8 cellular contexts compared by ENCODE assay signal in genomic region chr1:246932366-246932700, GRCh38. TPM values are rescaled to one million over a fixed set of nuclear protein-coding genes. Genes with fewer than 3 reads are reported as not detected.
DNase-seq lines count a peak whose midpoint lies in the region; ATAC-seq, FAIRE-seq and TF ChIP-seq lines count a peak whose summit lies in the region.

No MANE protein-coding gene starts in this region.

- intact Hi-C loops in Calu3 (cut with micrococcal nuclease; ENCODE audit: unreplicated experiment) = loop anchor here (10.0 kb wide), 1 partner anchor 172 kb away; the partner anchor contains the start of gene ZNF669
- intact Hi-C loops in pancreas (cut with DNase I) = no loop called here

- H3K36me3 ChIP-seq in SJSA1 (peaks cover 29% of the 10 kb centered on the region), fibroblast of lung (ENCODE audit: control insufficient read depth, insufficient read depth, low read length) (peaks cover 1% of the 10 kb centered on the region), pancreas (no peaks in the 10 kb centered on the region)

- peak overlapping the region; percentile 93 for H3K4me3 ChIP-seq in SJSA1
- peak overlapping the region; percentile 69 to 89 (median 78) for H3K4me3 ChIP-seq in fibroblast of lung (replicated peaks in 1 of 4; ENCODE audit: control extremely low read depth in 1 of 4, insufficient read depth in 1 of 4, low read depth in 3 of 4, low read length in 4 of 4)
- peak overlapping the region; percentile 84 to 93 (median 88) for H3K4me3 ChIP-seq in pancreas

- DNase-seq in Calu3 (no peak), SJSA1 (ENCODE audit: low read depth in 1 of 2, low spot score in 2 of 2) (no peak), fibroblast of lung (ENCODE audit: low read depth in 2 of 2) (no peak), pancreas (no peak)

- H3K4me2 ChIP-seq in fibroblast of lung (ENCODE audit: extremely low read depth, insufficient read depth, low read length) = peak overlapping the region; percentile 71

- H3K4me3 Mint-ChIP-seq in Calu3 (ENCODE audit: low read depth, unreplicated experiment) = peak overlapping the region; percentile 97

- H2AFZ ChIP-seq in fibroblast of lung (ENCODE audit: low read length) = peak overlapping the region; percentile 20

- TF ChIP-seq CTCF in Calu3 (IDR thresholded peaks at IDR 0.05; ENCODE audit: unreplicated experiment) = no peak
- no peak for TF ChIP-seq CTCF in fibroblast of lung (conservative IDR thresholded peaks at IDR 0.05 in 1 of 2, IDR thresholded peaks at IDR 0.05 in 1 of 2; ENCODE audit: low read depth in 1 of 2, low read length in 2 of 2)
- TF ChIP-seq CTCF in pancreas (IDR thresholded peaks at IDR 0.05) = no peak

- no peaks in the 10 kb centered on the region for H3K9me3 ChIP-seq in SJSA1 (replicated peaks)
- no peaks in the 10 kb centered on the region for H3K9me3 ChIP-seq in fibroblast of lung (ENCODE audit: control insufficient read depth, insufficient read depth, low read depth, low read length)
- no peaks in the 10 kb centered on the region for H3K9me3 ChIP-seq in pancreas

- H3K9me3 Mint-ChIP-seq in Calu3 (ENCODE audit: low read depth, unreplicated experiment) = no peaks in the 10 kb centered on the region

- H3K27ac ChIP-seq in SJSA1 = peak overlapping the region; percentile 60
- no peak overlapping the region for H3K27ac ChIP-seq in fibroblast of lung (ENCODE audit: insufficient read depth, low read length)
- H3K27ac ChIP-seq in pancreas = peak overlapping the region in 2 of 4 donors; percentile 91 to 95

- peak in 1 of 4 donors; percentile 0 for ATAC-seq in pancreas
- no peak for ATAC-seq in HG02852 (IDR thresholded peaks at IDR 0.05; ENCODE audit: unreplicated experiment)
- ATAC-seq in GM21786 (IDR thresholded peaks at IDR 0.05; ENCODE audit: unreplicated experiment) = no peak
- ATAC-seq in HG02759 (IDR thresholded peaks at IDR 0.05; ENCODE audit: unreplicated experiment) = no peak
- ATAC-seq in HG03571 (IDR thresholded peaks at IDR 0.05; ENCODE audit: unreplicated experiment) = no peak

- H3K4me1 ChIP-seq in SJSA1 (replicated peaks) (peaks cover 11% of the 10 kb centered on the region), fibroblast of lung (ENCODE audit: control insufficient read depth, extremely low read depth, insufficient read depth, low read length) (no peaks in the 10 kb centered on the region), pancreas (peaks cover 0 to 8% (median 5%) of the 10 kb centered on the region in 3 donors)

- FAIRE-seq in pancreas (lab: Jason Lieb, UNC) = no peak

- WGBS in pancreas, 2 donors = 7 to 8% methylated on average over 8 of the region's 8 CpGs

- peaks cover 21% of the 10 kb centered on the region for H3K4me1 Mint-ChIP-seq in Calu3 (ENCODE audit: low read depth, unreplicated experiment)

- H3K27me3 Mint-ChIP-seq in Calu3 (ENCODE audit: unreplicated experiment) = no peaks in the 10 kb centered on the region

- BruUV-seq in Calu3 (replicated peaks; lab: Mats Ljungman, UMichigan) = TSS peak; percentile 55

- H4K20me1 ChIP-seq in fibroblast of lung (ENCODE audit: control insufficient read depth, extremely low read depth, insufficient read depth, low read length) = no peaks in the 10 kb centered on the region

- H3K9ac ChIP-seq in fibroblast of lung (ENCODE audit: insufficient read depth, low read length) = no peak overlapping the region

- peak overlapping the region; percentile 88 for H3K27ac Mint-ChIP-seq in Calu3 (ENCODE audit: unreplicated experiment)

- peaks cover 55% of the 10 kb centered on the region for H3K36me3 Mint-ChIP-seq in Calu3 (ENCODE audit: insufficient read depth, unreplicated experiment)

- no peaks in the 10 kb centered on the region for H3K27me3 ChIP-seq in SJSA1 (replicated peaks)
- H3K27me3 ChIP-seq in fibroblast of lung (ENCODE audit: control insufficient read depth, insufficient read depth, low read length) = no peaks in the 10 kb centered on the region
- H3K27me3 ChIP-seq in pancreas = no peaks in the 10 kb centered on the region

- peaks cover 36% of the 10 kb centered on the region for H3K79me2 ChIP-seq in fibroblast of lung (ENCODE audit: control insufficient read depth, insufficient read depth, low read length)

- CTCF ChIA-PET in Calu3 (lab: Charles Lee) = interaction anchor here (0.9 to 1.0 kb wide), 2 partner anchors 9 to 11 kb away, joined by 3 read pairs; no protein-coding TSS in a partner anchor

RNA-seq across cellular contexts. Expression of gene AHCTF1, which starts 0.6 kb away (rescaled TPM):
- total RNA-seq in Calu3 (2022) (61.3 and 64.0 TPM in 2 replicates), fibroblast of lung (22.3 and 30.6 TPM in 2 replicates), pancreas (10 to 100 TPM; 11.1 to 14.6 (median 11.7) TPM)
- 31.3 and 37.5 TPM in 2 replicates for total RNA-seq in SJSA1 (2014; rRNA removed; shearing (Covaris generic))
- polyA plus RNA-seq in fibroblast of lung (15.8 and 17.5 TPM in 2 replicates), pancreas (1 to 10 TPM; 4.8 to 7.4 TPM)
- polyA plus RNA-seq in fibroblast of lung (2012) = 11.6 and 12.7 TPM in 2 replicates
- polyA minus RNA-seq in fibroblast of lung (ENCODE audit: low replicate concordance) = 3.2 and 3.3 TPM in 2 replicates
